In genomic region chr3:177337548-177338331, GRCh38 we compare ENCODE assay signal across 8 cellular contexts.
DNase-seq lines count a peak whose midpoint lies in the region; ATAC-seq and TF ChIP-seq lines count a peak whose summit lies in the region.

No MANE protein-coding gene starts in this region.

- H3K9me3 Mint-ChIP-seq in Caco-2 (ENCODE audit: unreplicated experiment), result no peaks in the 10 kb centered on the region
- no peaks in the 10 kb centered on the region for H3K9me3 Mint-ChIP-seq in activated T-helper 17 cell treated with anti-CD3 and anti-CD28 coated beads, Interleukin-2, amount 50 U/mL, for 72 hours

- TF ChIP-seq CTCF in Caco-2 (IDR thresholded peaks at IDR 0.05; ENCODE audit: insufficient read depth in 1 of 2, low read depth in 1 of 2, low read length in 1 of 2, severe bottlenecking in 1 of 2, unreplicated experiment in 1 of 2), result no peak
- no peak for TF ChIP-seq CTCF in neutrophil (IDR thresholded peaks at IDR 0.05)

- no peaks in the 10 kb centered on the region for H3K36me3 Mint-ChIP-seq in Caco-2 (ENCODE audit: insufficient read depth, unreplicated experiment)
- H3K36me3 Mint-ChIP-seq in activated T-helper 17 cell treated with anti-CD3 and anti-CD28 coated beads, Interleukin-2, amount 50 U/mL, for 72 hours (ENCODE audit: low read depth), result peaks cover 6% of the 10 kb centered on the region

- no peaks in the 10 kb centered on the region for H3K27me3 ChIP-seq in Caco-2 (replicated peaks; ENCODE audit: control insufficient read depth, insufficient read depth, low read length)
- H3K27me3 ChIP-seq in neutrophil, result no peaks in the 10 kb centered on the region

- no peak overlapping the region for H3K4me3 ChIP-seq in Caco-2 (ENCODE audit: low read depth, low read length)
- peak overlapping the region in 1 of 2 experiments; percentile 53 for H3K4me3 ChIP-seq in neutrophil (ENCODE audit: low read depth in 1 of 2, low read length in 1 of 2)

- CTCF ChIA-PET in Caco-2 (lab: Charles Lee), result no interaction called here

- peak overlapping the region; percentile 86 for H3K27ac ChIP-seq in neutrophil

- intact Hi-C loops in Caco-2 (cut with micrococcal nuclease; ENCODE audit: unreplicated experiment), result loop anchor here (1.0 to 2.0 kb wide), 5 partner anchors 17 to 140 kb away; partner anchors contain the start of gene TBL1XR1

- H3K27me3 Mint-ChIP-seq in Caco-2 (ENCODE audit: insufficient read depth, unreplicated experiment), result no peaks in the 10 kb centered on the region
- peaks cover 3% of the 10 kb centered on the region for H3K27me3 Mint-ChIP-seq in activated T-helper 17 cell treated with anti-CD3 and anti-CD28 coated beads, Interleukin-2, amount 50 U/mL, for 72 hours

- DNase-seq in Caco-2 (no peak), HS-5 (ENCODE audit: low read depth) (peak; percentile 80), cerebellum (ENCODE audit: low spot score) (no peak), NCI-H2029 treated with DMSO at 0.1 percent for 48 hours (lab: John Stamatoyannopoulos, UW) (no peak), mucosa of gallbladder (ENCODE audit: low spot score) (no peak)

- peak overlapping the region; percentile 33 for H3K4me3 Mint-ChIP-seq in Caco-2 (ENCODE audit: unreplicated experiment)
- peak overlapping the region; percentile 29 for H3K4me3 Mint-ChIP-seq in activated T-helper 17 cell treated with anti-CD3 and anti-CD28 coated beads, Interleukin-2, amount 50 U/mL, for 72 hours

- H3K36me3 ChIP-seq in Caco-2 (ENCODE audit: control insufficient read depth, insufficient read depth, low read length) (no peaks in the 10 kb centered on the region), neutrophil (no peaks in the 10 kb centered on the region)

- H3K9me3 ChIP-seq in Caco-2 (no peaks in the 10 kb centered on the region), neutrophil (no peaks in the 10 kb centered on the region)

- peaks cover 14% of the 10 kb centered on the region for H3K4me1 Mint-ChIP-seq in Caco-2 (ENCODE audit: low read depth, unreplicated experiment)
- H3K4me1 Mint-ChIP-seq in activated T-helper 17 cell treated with anti-CD3 and anti-CD28 coated beads, Interleukin-2, amount 50 U/mL, for 72 hours, result peaks cover 9% of the 10 kb centered on the region

- BruUV-seq in Caco-2 (replicated peaks; lab: Mats Ljungman, UMichigan), result no TSS peak

- POLR2A ChIA-PET in Caco-2 (lab: Charles Lee), result interaction anchor here (0.6 to 1.1 kb wide), 2 partner anchors 21 to 285 kb away, joined by 3 to 5 read pairs; no protein-coding TSS in a partner anchor

- peak overlapping the region; percentile 53 for H3K27ac Mint-ChIP-seq in Caco-2 (ENCODE audit: unreplicated experiment)
- H3K27ac Mint-ChIP-seq in activated T-helper 17 cell treated with anti-CD3 and anti-CD28 coated beads, Interleukin-2, amount 50 U/mL, for 72 hours, result peak overlapping the region; percentile 80

- H3K4me1 ChIP-seq in Caco-2, result peaks cover 36% of the 10 kb centered on the region
- H3K4me1 ChIP-seq in neutrophil (ENCODE audit: control insufficient read depth in 1 of 2, insufficient read depth in 1 of 2, low read depth in 1 of 2, low read length in 1 of 2), result peaks cover 74 to 87% of the 10 kb centered on the region in 2 experiments

- peak; percentile 88 for ATAC-seq in GM21381 (IDR thresholded peaks at IDR 0.05; ENCODE audit: unreplicated experiment)
- peak; percentile 93 for ATAC-seq in activated T-helper 17 cell treated with anti-CD3 and anti-CD28 coated beads, Interleukin-2, amount 50 U/mL, for 72 hours (replicated peaks)
